ENCODE assay signal across 10 cellular contexts in genomic region chr14:24483604-24484252, GRCh38. TPM values are rescaled to one million over a fixed set of nuclear protein-coding genes. Genes with fewer than 3 reads are reported as not detected.
DNase-seq lines count a peak whose midpoint lies in the region; ATAC-seq and TF ChIP-seq lines count a peak whose summit lies in the region.
"Had no signal": no experiment of that assay in that cellular context is flagged by ENCODE, and none has a peak within 500 bp of the region (broad histone marks: within the 10 kb centered on the region; RNA-seq: fewer than 3 reads in every experiment).

No MANE protein-coding gene starts in this region.

- no peaks in the 10 kb centered on the region; the same call in 1 of the 2 replicates for H4K20me1 ChIP-seq in Karpas-422 (ENCODE audit: insufficient read depth, low read depth, low read length)

- H3K9me3 Mint-ChIP-seq in activated CD4-positive, alpha-beta T cell treated with anti-CD3 and anti-CD28 coated beads, Interleukin-2, amount 10 ng/mL, durations not matched to agents 24 days and 14 days: peaks cover 2% of the 10 kb centered on the region
- no peaks in the 10 kb centered on the region for H3K9me3 Mint-ChIP-seq in activated B cell treated with CpG ODN at 0.5 μM for 24 hours

- H3K79me2 ChIP-seq in Karpas-422 (ENCODE audit: low read length): no peaks in the 10 kb centered on the region

- peak overlapping the region; percentile 9 for H3K4me2 ChIP-seq in Karpas-422 (ENCODE audit: low read depth, low read length, poor library complexity, severe bottlenecking)
- H3K4me2 ChIP-seq: SK-N-SH had no signal

- TF ChIP-seq CTCF in activated B cell treated with CpG ODN at 0.5 μM for 24 hours (IDR thresholded peaks at IDR 0.05) (no peak), heart right ventricle (IDR thresholded peaks at IDR 0.05) (no peak), ovary (IDR thresholded peaks at IDR 0.05) (no peak)

- CTCF ChIA-PET in activated B cell treated with CpG ODN at 0.5 μM for 24 hours (lab: Charles Lee): no interaction called here

- H3K9me2 ChIP-seq in Karpas-422 (replicated peaks; ENCODE audit: insufficient read depth, low read length): no peaks in the 10 kb centered on the region
- H3K9me2 ChIP-seq: SK-N-SH had no signal

- no peak overlapping the region for H3K9ac ChIP-seq in Karpas-422 (ENCODE audit: low read length)
- H3K9ac ChIP-seq: SK-N-SH had no signal

- H3K27me3 Mint-ChIP-seq in activated CD4-positive, alpha-beta T cell treated with anti-CD3 and anti-CD28 coated beads, Interleukin-2, amount 10 ng/mL, durations not matched to agents 24 days and 14 days: no peaks in the 10 kb centered on the region
- no peaks in the 10 kb centered on the region for H3K27me3 Mint-ChIP-seq in activated B cell treated with CpG ODN at 0.5 μM for 24 hours

- H3K9me3 ChIP-seq in Karpas-422 (ENCODE audit: low read length): no peaks in the 10 kb centered on the region
- no peaks in the 10 kb centered on the region for H3K9me3 ChIP-seq in aorta (ENCODE audit: control insufficient read depth, low read length)
- H3K9me3 ChIP-seq in heart right ventricle: no peaks in the 10 kb centered on the region
- H3K9me3 ChIP-seq in ovary: no peaks in the 10 kb centered on the region
- H3K9me3 ChIP-seq: SK-N-SH had no signal

- H3K36me3 ChIP-seq in Karpas-422 (ENCODE audit: insufficient read depth, low read length) (no peaks in the 10 kb centered on the region), aorta (ENCODE audit: control insufficient read depth in 1 of 2, insufficient read depth in 2 of 2, low read length in 1 of 2) (no peaks in the 10 kb centered on the region), heart right ventricle (no peaks in the 10 kb centered on the region), ovary (no peaks in the 10 kb centered on the region)

- intact Hi-C loops in activated CD4-positive, alpha-beta T cell treated with anti-CD3 and anti-CD28 coated beads, Interleukin-2, amount 10 ng/mL, durations not matched to agents 24 days and 14 days (cut with micrococcal nuclease): loop anchor here (5.0 kb wide), 3 partner anchors 149 to 669 kb away; partner anchors contain the start of gene GZMB
- intact Hi-C loops in activated B cell treated with CpG ODN at 0.5 μM for 24 hours (cut with micrococcal nuclease): loop anchor here (5.0 kb wide), 1 partner anchor 669 kb away; no protein-coding TSS in a partner anchor
- intact Hi-C loops in aorta (cut with DNase I): no loop called here
- intact Hi-C loops in heart right ventricle (cut with DNase I): loop anchor here in 2 of 10 donors (10.0 kb wide), 1 partner anchor 191 kb away; no protein-coding TSS in a partner anchor
- intact Hi-C loops in ovary (cut with DNase I): no loop called here

- peak overlapping the region; percentile 23 for H3K27ac Mint-ChIP-seq in activated CD4-positive, alpha-beta T cell treated with anti-CD3 and anti-CD28 coated beads, Interleukin-2, amount 10 ng/mL, durations not matched to agents 24 days and 14 days
- no peak overlapping the region for H3K27ac Mint-ChIP-seq in activated B cell treated with CpG ODN at 0.5 μM for 24 hours

- TF ChIP-seq EP300 in ovary (IDR thresholded peaks at IDR 0.05): no peak

- ATAC-seq in activated B cell treated with CpG ODN at 0.5 μM for 24 hours (ENCODE audit: low read depth) (peak; percentile 42), aorta (ENCODE audit: low FRiP score) (no peak), heart right ventricle (no peak)

- whole genome bisulfite sequencing in aorta, 2 donors: 53 to 61% methylated on average over 4 of the region's 4 CpGs
- 54 to 58% methylated on average over 4 of the region's 4 CpGs for WGBS in heart right ventricle, 2 donors
- 62 to 66% (median 62%) methylated on average over 4 of the region's 4 CpGs for WGBS in ovary, 3 donors

- H3K4me3 Mint-ChIP-seq in activated CD4-positive, alpha-beta T cell treated with anti-CD3 and anti-CD28 coated beads, Interleukin-2, amount 10 ng/mL, durations not matched to agents 24 days and 14 days: no peak overlapping the region
- peak overlapping the region; percentile 19 for H3K4me3 Mint-ChIP-seq in activated B cell treated with CpG ODN at 0.5 μM for 24 hours

- H3K4me1 Mint-ChIP-seq in activated CD4-positive, alpha-beta T cell treated with anti-CD3 and anti-CD28 coated beads, Interleukin-2, amount 10 ng/mL, durations not matched to agents 24 days and 14 days: peaks cover 19% of the 10 kb centered on the region
- peaks cover 20% of the 10 kb centered on the region for H3K4me1 Mint-ChIP-seq in activated B cell treated with CpG ODN at 0.5 μM for 24 hours

- H3K4me3 ChIP-seq in Karpas-422 (ENCODE audit: low read length) (no peak overlapping the region), skeletal muscle cell (ENCODE audit: low read depth, low read length) (no peak overlapping the region), aorta (ENCODE audit: low read length in 2 of 2) (no peak overlapping the region), heart right ventricle (no peak overlapping the region), ovary (no peak overlapping the region)

- POLR2A ChIA-PET in activated B cell treated with CpG ODN at 0.5 μM for 24 hours (lab: Charles Lee): no interaction called here

- DNase-seq in activated CD4-positive, alpha-beta T cell treated with anti-CD3 and anti-CD28 coated beads, Interleukin-2, amount 10 ng/mL, durations not matched to agents 24 days and 14 days: peak; percentile 66
- no peak for DNase-seq in activated CD4-positive, alpha-beta T cell treated with anti-CD3 and anti-CD28 coated beads, Interleukin-2, amount 50 U/mL, for 1 hour
- no peak for DNase-seq in Karpas-422
- DNase-seq in activated B cell treated with CpG ODN at 0.5 μM for 24 hours: no peak
- peak; percentile 8 for DNase-seq in skeletal muscle cell (ENCODE audit: low read depth)
- no peak for DNase-seq in aorta
- no peak for DNase-seq in heart right ventricle
- no peak for DNase-seq in ovary
- DNase-seq: SK-N-SH had no signal

- H3K27me3 ChIP-seq in Karpas-422 (ENCODE audit: low read length) (no peaks in the 10 kb centered on the region), aorta (ENCODE audit: control insufficient read depth in 1 of 2, insufficient read depth in 2 of 2, low read length in 1 of 2) (no peaks in the 10 kb centered on the region), heart right ventricle (no peaks in the 10 kb centered on the region), ovary (no peaks in the 10 kb centered on the region)

- H2AFZ ChIP-seq in Karpas-422 (ENCODE audit: low read length): no peak overlapping the region

- H3K27ac ChIP-seq in Karpas-422 (ENCODE audit: low read length): no peak overlapping the region
- no peak overlapping the region for H3K27ac ChIP-seq in aorta (ENCODE audit: low read depth in 1 of 2, low read length in 2 of 2)
- H3K27ac ChIP-seq in heart right ventricle: no peak overlapping the region
- H3K27ac ChIP-seq in ovary: no peak overlapping the region

- no peak for TF ChIP-seq POLR2A in ovary (IDR thresholded peaks at IDR 0.05)

- H3K4me1 ChIP-seq in Karpas-422 (ENCODE audit: low read length): peaks cover 12% of the 10 kb centered on the region
- H3K4me1 ChIP-seq in aorta (ENCODE audit: control insufficient read depth in 1 of 2, insufficient read depth in 2 of 2, low read length in 2 of 2): no peaks in the 10 kb centered on the region
- no peaks in the 10 kb centered on the region for H3K4me1 ChIP-seq in heart right ventricle
- H3K4me1 ChIP-seq in ovary (ENCODE audit: insufficient read depth): no peaks in the 10 kb centered on the region

- H3K36me3 Mint-ChIP-seq in activated CD4-positive, alpha-beta T cell treated with anti-CD3 and anti-CD28 coated beads, Interleukin-2, amount 10 ng/mL, durations not matched to agents 24 days and 14 days (ENCODE audit: low read depth): peaks cover 1% of the 10 kb centered on the region
- no peaks in the 10 kb centered on the region for H3K36me3 Mint-ChIP-seq in activated B cell treated with CpG ODN at 0.5 μM for 24 hours (ENCODE audit: low read depth)

RNA-seq across cellular contexts. Expression of gene CMA1, which starts 24.3 kb away (rescaled TPM):
- total RNA-seq in activated CD4-positive, alpha-beta T cell treated with anti-CD3 and anti-CD28 coated beads, Interleukin-2, amount 10 ng/mL, durations not matched to agents 24 days and 14 days: not detected in 2 replicates
- total RNA-seq in Karpas-422 (2014; rRNA removed; shearing (Covaris generic); ENCODE audit: low replicate concordance): not detected in 2 replicates
- total RNA-seq in activated B cell treated with CpG ODN at 0.5 μM for 24 hours (not detected in 2 replicates), aorta (1 to 10 TPM in 1 of 2 donors, under 1 TPM in 1; 0.52 to 2.8 TPM), heart right ventricle (1 to 10 TPM in 3 of 10 donors, under 1 TPM in 5, not detected in 2; 0.26 to 1.4 (median 0.73) TPM), ovary (under 1 TPM in 2 of 7 donors, not detected in 5; 0.27 to 0.69 TPM)
- polyA plus RNA-seq in aorta (not detected), heart right ventricle (under 1 TPM in 1 of 2 donors, not detected in 1; 0.13 TPM), ovary (1 to 10 TPM in 1 of 2 donors, under 1 TPM in 1; 0.30 to 4.6 TPM)
- total RNA-seq: temporal lobe had no signal
- polyA plus RNA-seq: SK-N-SH had no signal

RNA-seq across cellular contexts. Expression of gene SDR39U1, which starts 41.2 kb away (rescaled TPM):
- 40.8 and 49.7 TPM in 2 replicates for total RNA-seq in activated CD4-positive, alpha-beta T cell treated with anti-CD3 and anti-CD28 coated beads, Interleukin-2, amount 10 ng/mL, durations not matched to agents 24 days and 14 days
- total RNA-seq in Karpas-422 (2014; rRNA removed; shearing (Covaris generic); ENCODE audit: low replicate concordance): 53.3 and 77.2 TPM in 2 replicates
- total RNA-seq in activated B cell treated with CpG ODN at 0.5 μM for 24 hours: 70.6 and 80.0 TPM in 2 replicates
- total RNA-seq in aorta: 10 to 100 TPM; 46.0 to 62.3 TPM
- 100 to 1,000 TPM in 1 of 2 donors, 10 to 100 TPM in 1; 24.0 to 163 TPM for polyA plus RNA-seq in aorta
- total RNA-seq in heart right ventricle: 10 to 100 TPM; 55.6 to 93.6 (median 67.4) TPM
- 100 to 1,000 TPM in 1 of 2 donors, 10 to 100 TPM in 1; 88.5 to 108 TPM for polyA plus RNA-seq in heart right ventricle
- total RNA-seq in ovary: 10 to 100 TPM; 46.2 to 68.8 (median 62.4) TPM
- 10 to 100 TPM; 33.4 to 65.7 TPM for polyA plus RNA-seq in ovary

RNA-seq across cellular contexts. Expression of gene KHNYN, which starts 54.0 kb away (rescaled TPM):
- 63.0 and 65.4 TPM in 2 replicates for total RNA-seq in activated CD4-positive, alpha-beta T cell treated with anti-CD3 and anti-CD28 coated beads, Interleukin-2, amount 10 ng/mL, durations not matched to agents 24 days and 14 days
- total RNA-seq in Karpas-422 (2014; rRNA removed; shearing (Covaris generic); ENCODE audit: low replicate concordance): 50.8 and 109 TPM in 2 replicates
- 121 and 130 TPM in 2 replicates for total RNA-seq in activated B cell treated with CpG ODN at 0.5 μM for 24 hours
- total RNA-seq in aorta: 10 to 100 TPM; 49.9 to 64.9 TPM
- 10 to 100 TPM; 15.2 to 34.7 TPM for polyA plus RNA-seq in aorta
- 10 to 100 TPM; 14.3 to 30.1 (median 17.9) TPM for total RNA-seq in heart right ventricle
- polyA plus RNA-seq in heart right ventricle: 10 to 100 TPM; 14.0 to 20.9 TPM
- total RNA-seq in ovary: 10 to 100 TPM; 41.1 to 84.8 (median 67.8) TPM
- polyA plus RNA-seq in ovary: 10 to 100 TPM; 35.1 to 44.4 TPM

RNA-seq across cellular contexts. Expression of gene CBLN3, which starts 54.3 kb away (rescaled TPM):
- 4.5 and 7.4 TPM in 2 replicates for total RNA-seq in activated CD4-positive, alpha-beta T cell treated with anti-CD3 and anti-CD28 coated beads, Interleukin-2, amount 10 ng/mL, durations not matched to agents 24 days and 14 days
- 1.1 and 3.6 TPM in 2 replicates for total RNA-seq in Karpas-422 (2014; rRNA removed; shearing (Covaris generic); ENCODE audit: low replicate concordance)
- 56.0 and 61.1 TPM in 2 replicates for total RNA-seq in activated B cell treated with CpG ODN at 0.5 μM for 24 hours
- 10 to 100 TPM in 1 of 2 donors, 1 to 10 TPM in 1; 4.3 to 10.2 TPM for total RNA-seq in aorta
- 1 to 10 TPM; 1.3 to 5.6 TPM for polyA plus RNA-seq in aorta
- 1 to 10 TPM in 4 of 10 donors, under 1 TPM in 6; 0.24 to 2.5 (median 0.80) TPM for total RNA-seq in heart right ventricle
- 1 to 10 TPM; 1.0 to 1.8 TPM for polyA plus RNA-seq in heart right ventricle
- total RNA-seq in ovary: 10 to 100 TPM in 1 of 7 donors, 1 to 10 TPM in 6; 2.0 to 10.5 (median 4.7) TPM
- polyA plus RNA-seq in ovary: 1 to 10 TPM; 5.8 to 7.5 TPM

Comparison
In these comparisons a context has a peak if more than half of its experiments do, and no peak if none do; other contexts are left out.
1. DNase-seq: peak in activated CD4-positive, alpha-beta T cell treated with anti-CD3 and anti-CD28 coated beads, Interleukin-2, amount 10 ng/mL, durations not matched to agents 24 days and 14 days (single experiment) and skeletal muscle cell (single experiment); none in activated CD4-positive, alpha-beta T cell treated with anti-CD3 and anti-CD28 coated beads, Interleukin-2, amount 50 U/mL, for 1 hour (single experiment), Karpas-422 (single experiment), activated B cell treated with CpG ODN at 0.5 μM for 24 hours (single experiment), aorta (0 of 2), heart right ventricle (0 of 2) and ovary (0 of 5).
2. intact Hi-C loops: an anchor here in activated CD4-positive, alpha-beta T cell treated with anti-CD3 and anti-CD28 coated beads, Interleukin-2, amount 10 ng/mL, durations not matched to agents 24 days and 14 days (5.0 kb wide) and activated B cell treated with CpG ODN at 0.5 μM for 24 hours (5.0 kb wide); none called in aorta and ovary.